Comparison of ENCODE assay signal across 13 cellular contexts in genomic region chr2:197673606-197674005, GRCh38. TPM values are rescaled to one million over a fixed set of nuclear protein-coding genes. Genes with fewer than 3 reads are reported as not detected.
DNase-seq lines count a peak whose midpoint lies in the region; TF ChIP-seq lines count a peak whose summit lies in the region.
"Had no signal": no experiment of that assay in that cellular context is flagged by ENCODE, and none has a peak within 500 bp of the region (broad histone marks: within the 10 kb centered on the region; RNA-seq: fewer than 3 reads in every experiment).

No MANE protein-coding gene starts in this region.

- H3F3A ChIP-seq in smooth muscle cell (ENCODE audit: low read depth): peaks cover 4% of the 10 kb centered on the region

- H2BK5ac ChIP-seq in mesenchymal stem cell (ENCODE audit: low read depth, low read length, poor library complexity, severe bottlenecking): no peak overlapping the region

- H2AK5ac ChIP-seq in mesenchymal stem cell (ENCODE audit: low read length, severe bottlenecking): no peak overlapping the region

- peaks cover 4 to 9% (median 9%) of the 10 kb centered on the region in 3 donors for H3K27me3 Mint-ChIP-seq in immature natural killer cell (ENCODE audit: low read depth in 3 of 3)

- H3K4me3 Mint-ChIP-seq in immature natural killer cell: no peak overlapping the region
- H3K4me3 Mint-ChIP-seq: activated naive CD4-positive, alpha-beta T cell treated with anti-CD3 and anti-CD28 coated beads, Interleukin-2, amount 50 U/mL, for 24 hours; dendritic cell treated with granulocyte-macrophage colony-stimulating factor and Interleukin-4, amounts not matched to agents 40 ng/mL and 50 ng/mL, for 4 days had no signal

- H2AFZ ChIP-seq in mesenchymal stem cell (ENCODE audit: low read depth, low read length) (no peak overlapping the region), smooth muscle cell (ENCODE audit: low read depth) (no peak overlapping the region)

- H2BK120ac ChIP-seq in mesenchymal stem cell (ENCODE audit: low read depth, low read length): no peak overlapping the region

- no peaks in the 10 kb centered on the region for H3K36me3 Mint-ChIP-seq in immature natural killer cell

- H4K91ac ChIP-seq in mesenchymal stem cell (ENCODE audit: low read length): no peak overlapping the region

- H3K4me1 ChIP-seq in HUES64 (ENCODE audit: insufficient read depth, low read length): peaks cover 45% of the 10 kb centered on the region
- H3K4me1 ChIP-seq in mesenchymal stem cell (ENCODE audit: control insufficient read depth, insufficient read depth, low read depth, low read length): peaks cover 4% of the 10 kb centered on the region
- peaks cover 23% of the 10 kb centered on the region for H3K4me1 ChIP-seq in smooth muscle cell (ENCODE audit: low read depth)

- H4K8ac ChIP-seq in mesenchymal stem cell (ENCODE audit: low read length): no peak overlapping the region

- H3K79me1 ChIP-seq in mesenchymal stem cell (replicated peaks; ENCODE audit: low read length, poor library complexity, severe bottlenecking): peaks cover 15% of the 10 kb centered on the region

- no peak overlapping the region for H3K27ac Mint-ChIP-seq in immature natural killer cell
- H3K27ac Mint-ChIP-seq: activated naive CD4-positive, alpha-beta T cell treated with anti-CD3 and anti-CD28 coated beads, Interleukin-2, amount 50 U/mL, for 24 hours; dendritic cell treated with granulocyte-macrophage colony-stimulating factor and Interleukin-4, amounts not matched to agents 40 ng/mL and 50 ng/mL, for 4 days had no signal

- H3K14ac ChIP-seq in mesenchymal stem cell (ENCODE audit: low read length in 2 of 2): no peak overlapping the region

- H3K9ac ChIP-seq in HUES64 (ENCODE audit: low read depth, low read length): peak overlapping the region; percentile 19; the same call in 1 of the 2 replicates
- peak overlapping the region; percentile 94 for H3K9ac ChIP-seq in mesenchymal stem cell (ENCODE audit: low read length)
- H3K9ac ChIP-seq in smooth muscle cell (ENCODE audit: low read depth): no peak overlapping the region

- no peaks in the 10 kb centered on the region for H3K4me1 Mint-ChIP-seq in immature natural killer cell
- H3K4me1 Mint-ChIP-seq: activated naive CD4-positive, alpha-beta T cell treated with anti-CD3 and anti-CD28 coated beads, Interleukin-2, amount 50 U/mL, for 24 hours had no signal

- TF ChIP-seq CTCF in coronary artery (IDR thresholded peaks at IDR 0.05) (no peak), smooth muscle cell (IDR thresholded peaks at IDR 0.05; ENCODE audit: borderline replicate concordance, insufficient read depth, poor library complexity, severe bottlenecking) (no peak)

- H3K18ac ChIP-seq in mesenchymal stem cell (ENCODE audit: low read depth in 1 of 2, low read length in 2 of 2): no peak overlapping the region

- H2BK12ac ChIP-seq in mesenchymal stem cell (ENCODE audit: low read length in 2 of 2): no peak overlapping the region

- H3K4me2 ChIP-seq in mesenchymal stem cell (ENCODE audit: low read length, poor library complexity, severe bottlenecking) (peak overlapping the region; percentile 38), smooth muscle cell (peak overlapping the region; percentile 95)

- WGBS in HUES64: no CpG with 5 or more reads among the region's 1 CpG
- WGBS in mesenchymal stem cell: no CpG with 5 or more reads among the region's 1 CpG
- 79% methylated on average over 1 of the region's 1 CpG for WGBS in smooth muscle cell (ENCODE audit: low lambda C conversion rate)

- H3K4me3 ChIP-seq in HUES64 (ENCODE audit: low read length) (peak overlapping the region; percentile 11; the same call in 1 of the 2 replicates), coronary artery (peak overlapping the region; percentile 69), mesenchymal stem cell (ENCODE audit: insufficient read depth in 1 of 2, low read depth in 1 of 2, low read length in 2 of 2) (peak overlapping the region in 1 of 2 experiments; percentile 10), smooth muscle cell (peak overlapping the region; percentile 59)

- no peak overlapping the region for H3K23ac ChIP-seq in mesenchymal stem cell (ENCODE audit: low read length in 2 of 2)

- H3K27ac ChIP-seq in HUES64 (ENCODE audit: low read depth, low read length): peak overlapping the region; percentile 28; the same call in 1 of the 2 replicates
- H3K27ac ChIP-seq in coronary artery: no peak overlapping the region
- no peak overlapping the region for H3K27ac ChIP-seq in mesenchymal stem cell (ENCODE audit: low read length, poor library complexity, severe bottlenecking)
- H3K27ac ChIP-seq in smooth muscle cell (ENCODE audit: low read depth): no peak overlapping the region
- H3K27ac ChIP-seq: WERI-Rb-1 had no signal

- no peak overlapping the region for H3K4ac ChIP-seq in mesenchymal stem cell (ENCODE audit: low read depth in 1 of 2, low read length in 2 of 2)

- no peaks in the 10 kb centered on the region for H3K27me3 ChIP-seq in HUES64 (ENCODE audit: insufficient read depth, low read length)
- H3K27me3 ChIP-seq in mesenchymal stem cell (ENCODE audit: control insufficient read depth in 1 of 2, insufficient read depth in 1 of 2, low read length in 2 of 2): no peaks in the 10 kb centered on the region
- H3K27me3 ChIP-seq in smooth muscle cell (ENCODE audit: low read depth): no peaks in the 10 kb centered on the region

- H4K20me1 ChIP-seq in smooth muscle cell (ENCODE audit: low read depth): no peaks in the 10 kb centered on the region

- DNase-seq in coronary artery (ENCODE audit: low spot score): no peak
- no peak for DNase-seq in mesenchymal stem cell
- DNase-seq in smooth muscle cell (lab: John Stamatoyannopoulos, UW; ENCODE audit: unreplicated experiment): no peak
- no peak for DNase-seq in NCI-H2171 treated with DMSO at 0.1 percent for 48 hours (lab: John Stamatoyannopoulos, UW)
- no peak for DNase-seq in immature natural killer cell
- DNase-seq in NCI-H1436 treated with DMSO at 0.1 percent for 48 hours (lab: John Stamatoyannopoulos, UW): no peak
- no peak for DNase-seq in activated T-cell treated with anti-CD3 and anti-CD28 coated beads, Interleukin-2, amount 50 U/mL, for 48 hours
- DNase-seq: islet precursor cell, OCI-M1, WERI-Rb-1 had no signal

- peaks cover 22% of the 10 kb centered on the region for H3K79me2 ChIP-seq in smooth muscle cell (ENCODE audit: low read depth)

- H3K9me3 Mint-ChIP-seq in immature natural killer cell: peaks cover 0 to 3% (median 0%) of the 10 kb centered on the region in 6 donors
- H3K9me3 Mint-ChIP-seq: dendritic cell treated with granulocyte-macrophage colony-stimulating factor and Interleukin-4, amounts not matched to agents 40 ng/mL and 50 ng/mL, for 4 days had no signal

- no peaks in the 10 kb centered on the region for H3K36me3 ChIP-seq in HUES64 (ENCODE audit: insufficient read depth, low read length)
- H3K36me3 ChIP-seq in mesenchymal stem cell (ENCODE audit: control insufficient read depth in 1 of 2, insufficient read depth in 2 of 2, low read depth in 1 of 2, low read length in 2 of 2): peaks cover 0 to 4% of the 10 kb centered on the region in 2 experiments
- no peaks in the 10 kb centered on the region for H3K36me3 ChIP-seq in smooth muscle cell (ENCODE audit: low read depth)
- H3K36me3 ChIP-seq: WERI-Rb-1 had no signal

- H3K9me3 ChIP-seq in HUES64 (ENCODE audit: insufficient read depth, low read depth, low read length) (no peaks in the 10 kb centered on the region), mesenchymal stem cell (ENCODE audit: control insufficient read depth, low read length) (no peaks in the 10 kb centered on the region), smooth muscle cell (replicated peaks; ENCODE audit: low read depth) (no peaks in the 10 kb centered on the region)

- H2BK15ac ChIP-seq in mesenchymal stem cell (ENCODE audit: low read depth, poor library complexity, severe bottlenecking): no peak overlapping the region

RNA-seq across cellular contexts. Expression of gene RFTN2, which starts 1.8 kb away (rescaled TPM):
- 3.3 TPM for polyA plus RNA-seq in HUES64 (2013, experiment 1 of 2)
- 6.5 TPM for polyA plus RNA-seq in HUES64 (2013, experiment 2 of 2)
- 8.8 TPM for polyA plus RNA-seq in mesenchymal stem cell (2013, experiment 1 of 2)
- 9.7 TPM for polyA plus RNA-seq in mesenchymal stem cell (2013, experiment 2 of 2)
- total RNA-seq in smooth muscle cell: 15.9 and 29.2 TPM in 2 replicates
- 4.6 and 9.5 TPM in 2 replicates for polyA plus RNA-seq in smooth muscle cell
- polyA plus RNA-seq in immature natural killer cell: under 1 TPM in 1 of 3 donors, not detected in 2; 0.06 TPM

RNA-seq across cellular contexts. Expression of gene MARS2, which starts 31.6 kb away (rescaled TPM):
- 14.8 TPM for polyA plus RNA-seq in HUES64 (2013, experiment 1 of 2)
- 14.2 TPM for polyA plus RNA-seq in HUES64 (2013, experiment 2 of 2)
- 2.8 TPM for polyA plus RNA-seq in mesenchymal stem cell (2013, experiment 1 of 2)
- polyA plus RNA-seq in mesenchymal stem cell (2013, experiment 2 of 2): 2.7 TPM
- total RNA-seq in smooth muscle cell: 1.3 and 2.0 TPM in 2 replicates
- polyA plus RNA-seq in smooth muscle cell (1.4 TPM in 1 of 2 replicates, not detected in the other), immature natural killer cell (1 to 10 TPM; 4.6 to 9.6 (median 9.0) TPM)
